In genomic region chr15:70260096-70260495, GRCh38 we compare ENCODE assay signal across 20 cellular contexts.
DNase-seq lines count a peak whose midpoint lies in the region; ATAC-seq and TF ChIP-seq lines count a peak whose summit lies in the region.
"Had no signal": no experiment of that assay in that cellular context is flagged by ENCODE, and none has a peak within 500 bp of the region (broad histone marks: within the 10 kb centered on the region; RNA-seq: fewer than 3 reads in every experiment).

No MANE protein-coding gene starts in this region.

- no peak overlapping the region for H3K4me3 Mint-ChIP-seq in activated CD4-positive, alpha-beta T cell treated with anti-CD3 and anti-CD28 coated beads, Interleukin-2, amount 10 ng/mL, durations not matched to agents 7 days and 5 days
- no peak overlapping the region for H3K4me3 Mint-ChIP-seq in activated CD8-positive, alpha-beta T cell treated with anti-CD3 and anti-CD28 coated beads, Interleukin-2, amount 10 ng/mL, durations not matched to agents 7 days and 5 days
- H3K4me3 Mint-ChIP-seq: HFFc6, nephron had no signal

- POLR2A ChIA-PET in activated CD4-positive, alpha-beta T cell treated with anti-CD3 and anti-CD28 coated beads, Interleukin-2, amount 10 ng/mL, durations not matched to agents 7 days and 5 days (lab: Charles Lee) = no interaction called here
- POLR2A ChIA-PET in activated CD8-positive, alpha-beta T cell treated with anti-CD3 and anti-CD28 coated beads, Interleukin-2, amount 10 ng/mL, durations not matched to agents 7 days and 5 days (lab: Charles Lee) = interaction anchor here (1.7 kb wide), 1 partner anchor 7 kb away, joined by 5 read pairs; no protein-coding TSS in a partner anchor

- H3K27me3 ChIP-seq in osteoblast (ENCODE audit: insufficient read depth, low read length) = peaks cover 7% of the 10 kb centered on the region
- H3K27me3 ChIP-seq: MG63, upper lobe of right lung had no signal

- H4K20me1 ChIP-seq in osteoblast (ENCODE audit: insufficient read depth, low read length) = no peaks in the 10 kb centered on the region

- CTCF ChIA-PET in activated CD4-positive, alpha-beta T cell treated with anti-CD3 and anti-CD28 coated beads, Interleukin-2, amount 10 ng/mL, durations not matched to agents 7 days and 5 days (lab: Charles Lee) = interaction anchor here (0.9 to 1.7 kb wide), 4 partner anchors 14 to 206 kb away, joined by 3 to 5 read pairs (median 4); no protein-coding TSS in a partner anchor
- CTCF ChIA-PET in activated CD8-positive, alpha-beta T cell treated with anti-CD3 and anti-CD28 coated beads, Interleukin-2, amount 10 ng/mL, durations not matched to agents 7 days and 5 days (lab: Charles Lee) = interaction anchor here (0.9 to 1.4 kb wide), 3 partner anchors 10 to 14 kb away, joined by 3 to 6 read pairs (median 4); no protein-coding TSS in a partner anchor

- no peak for ATAC-seq in activated CD8-positive, alpha-beta T cell treated with anti-CD3 and anti-CD28 coated beads, Interleukin-2, amount 10 ng/mL, durations not matched to agents 7 days and 5 days
- ATAC-seq in HG03159 (IDR thresholded peaks at IDR 0.05; ENCODE audit: unreplicated experiment) = no peak
- no peak for ATAC-seq in GM21367 (IDR thresholded peaks at IDR 0.05; ENCODE audit: unreplicated experiment)
- ATAC-seq: upper lobe of right lung had no signal

- no peaks in the 10 kb centered on the region for H3K9me3 Mint-ChIP-seq in activated CD4-positive, alpha-beta T cell treated with anti-CD3 and anti-CD28 coated beads, Interleukin-2, amount 10 ng/mL, durations not matched to agents 7 days and 5 days
- H3K9me3 Mint-ChIP-seq in activated CD8-positive, alpha-beta T cell treated with anti-CD3 and anti-CD28 coated beads, Interleukin-2, amount 10 ng/mL, durations not matched to agents 7 days and 5 days (ENCODE audit: insufficient read depth) = no peaks in the 10 kb centered on the region
- H3K9me3 Mint-ChIP-seq: HFFc6, nephron had no signal

- peak; percentile 22 for DNase-seq in activated CD4-positive, alpha-beta T cell treated with anti-CD3 and anti-CD28 coated beads, Interleukin-2, amount 10 ng/mL, durations not matched to agents 7 days and 5 days
- no peak for DNase-seq in activated CD4-positive, alpha-beta T cell treated with anti-CD3 and anti-CD28 coated beads for 4 hours
- DNase-seq in GM13977 (ENCODE audit: low spot score) = no peak
- DNase-seq in activated CD8-positive, alpha-beta T cell treated with anti-CD3 and anti-CD28 coated beads, Interleukin-2, amount 10 ng/mL, durations not matched to agents 7 days and 5 days = peak; percentile 39
- DNase-seq in osteoblast (ENCODE audit: insufficient read length, low spot score, missing footprints) = peak; percentile 49
- no peak for DNase-seq in 8988T
- DNase-seq: activated CD4-positive, CD25-positive, alpha-beta regulatory T cell; amniotic stem cell; HFFc6; hypothalamus; MG63; NCI-H187 treated with DMSO at 0.1 percent for 48 hours; NCI-H510A; SHP77; stimulated activated naive CD4-positive, alpha-beta T cell treated with Interleukin-2 at 50 U/mL for 16 hours; upper lobe of right lung had no signal

- no peak overlapping the region for H3K4me2 ChIP-seq in osteoblast (ENCODE audit: insufficient read depth, low read length)

- H2AFZ ChIP-seq in osteoblast (ENCODE audit: low read length) = no peak overlapping the region

- in situ Hi-C loops in GM13977 (cut with MboI; ENCODE audit: low pct_unique_long_range_greater_than_20kb, low sequenced_read_pairs, unreplicated experiment) = no loop called here

- H3K4me3 ChIP-seq in osteoblast (ENCODE audit: insufficient read depth, low read length) = no peak overlapping the region
- H3K4me3 ChIP-seq: MG63, psoas muscle, upper lobe of right lung had no signal

- peak; percentile 15 for TF ChIP-seq CTCF in GM13977 (IDR thresholded peaks at IDR 0.05; ENCODE audit: extremely low read depth, insufficient read depth, missing control alignments)
- no peak for TF ChIP-seq CTCF in osteoblast (IDR thresholded peaks at IDR 0.05; ENCODE audit: extremely low read depth, low read depth, low read length)

- H3K79me2 ChIP-seq in osteoblast (ENCODE audit: insufficient read depth, low read length) = no peaks in the 10 kb centered on the region

- peaks cover 13% of the 10 kb centered on the region for H3K27me3 Mint-ChIP-seq in activated CD4-positive, alpha-beta T cell treated with anti-CD3 and anti-CD28 coated beads, Interleukin-2, amount 10 ng/mL, durations not matched to agents 7 days and 5 days
- H3K27me3 Mint-ChIP-seq in activated CD8-positive, alpha-beta T cell treated with anti-CD3 and anti-CD28 coated beads, Interleukin-2, amount 10 ng/mL, durations not matched to agents 7 days and 5 days (ENCODE audit: low read depth) = peaks cover 19% of the 10 kb centered on the region

- no peak overlapping the region for H3K27ac ChIP-seq in osteoblast (ENCODE audit: low read depth, low read length)
- H3K27ac ChIP-seq: psoas muscle, upper lobe of right lung had no signal

- no peaks in the 10 kb centered on the region for H3K36me3 ChIP-seq in osteoblast (ENCODE audit: insufficient read depth, low read length)
- H3K36me3 ChIP-seq: MG63, upper lobe of right lung had no signal

- peak overlapping the region; percentile 88 for H3K27ac Mint-ChIP-seq in activated CD4-positive, alpha-beta T cell treated with anti-CD3 and anti-CD28 coated beads, Interleukin-2, amount 10 ng/mL, durations not matched to agents 7 days and 5 days
- peak overlapping the region; percentile 0 for H3K27ac Mint-ChIP-seq in activated CD8-positive, alpha-beta T cell treated with anti-CD3 and anti-CD28 coated beads, Interleukin-2, amount 10 ng/mL, durations not matched to agents 7 days and 5 days
- H3K27ac Mint-ChIP-seq: HFFc6 had no signal

- H3K4me1 ChIP-seq in osteoblast (ENCODE audit: insufficient read depth, low read length) = peaks cover 20% of the 10 kb centered on the region

- peaks cover 50% of the 10 kb centered on the region for H3K4me1 Mint-ChIP-seq in activated CD4-positive, alpha-beta T cell treated with anti-CD3 and anti-CD28 coated beads, Interleukin-2, amount 10 ng/mL, durations not matched to agents 7 days and 5 days
- peaks cover 53% of the 10 kb centered on the region for H3K4me1 Mint-ChIP-seq in activated CD8-positive, alpha-beta T cell treated with anti-CD3 and anti-CD28 coated beads, Interleukin-2, amount 10 ng/mL, durations not matched to agents 7 days and 5 days (ENCODE audit: low read depth)

- H3K9me3 ChIP-seq in osteoblast (ENCODE audit: low read depth, low read length) = no peaks in the 10 kb centered on the region
- H3K9me3 ChIP-seq: MG63, psoas muscle, upper lobe of right lung had no signal

- H3K36me3 Mint-ChIP-seq in activated CD4-positive, alpha-beta T cell treated with anti-CD3 and anti-CD28 coated beads, Interleukin-2, amount 10 ng/mL, durations not matched to agents 7 days and 5 days (ENCODE audit: low read depth) = no peaks in the 10 kb centered on the region
- H3K36me3 Mint-ChIP-seq in activated CD8-positive, alpha-beta T cell treated with anti-CD3 and anti-CD28 coated beads, Interleukin-2, amount 10 ng/mL, durations not matched to agents 7 days and 5 days (ENCODE audit: low read depth) = peaks cover 2% of the 10 kb centered on the region

Comparison
In these comparisons a context has a peak if more than half of its experiments do, and no peak if none do; other contexts are left out.
1. DNase-seq: peak in activated CD4-positive, alpha-beta T cell treated with anti-CD3 and anti-CD28 coated beads, Interleukin-2, amount 10 ng/mL, durations not matched to agents 7 days and 5 days (single experiment), activated CD8-positive, alpha-beta T cell treated with anti-CD3 and anti-CD28 coated beads, Interleukin-2, amount 10 ng/mL, durations not matched to agents 7 days and 5 days (single experiment) and osteoblast (single experiment); none in activated CD4-positive, alpha-beta T cell treated with anti-CD3 and anti-CD28 coated beads for 4 hours (0 of 2), GM13977 (single experiment) and 8988T (single experiment).